In the genomic region with DNA sequence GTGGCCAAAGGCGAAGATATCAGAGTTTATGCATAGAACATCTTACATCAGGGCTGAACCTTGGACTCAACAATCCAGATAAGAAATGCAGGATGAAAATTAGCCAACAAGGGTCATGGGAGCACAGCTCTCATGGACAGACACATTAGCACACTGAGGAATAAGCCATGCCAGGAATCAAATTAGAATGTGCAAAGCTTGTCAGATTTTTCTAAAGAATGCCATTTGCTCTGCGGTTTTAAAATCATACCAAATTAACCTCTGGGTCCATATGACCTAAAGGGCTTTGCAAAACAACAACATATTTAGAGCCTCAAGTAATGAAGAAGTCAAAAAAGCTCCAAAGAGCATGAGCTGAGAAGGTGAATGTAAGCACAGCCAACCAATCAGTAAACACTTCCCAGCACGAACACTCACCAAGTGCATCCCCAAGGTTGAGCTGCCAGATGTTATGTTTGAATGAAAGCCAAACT, we compare ENCODE assay signal across 25 cellular contexts.
DNase-seq lines count a peak whose midpoint lies in the region; ATAC-seq and TF ChIP-seq lines count a peak whose summit lies in the region.
"Had no signal": no experiment of that assay in that cellular context is flagged by ENCODE, and none has a peak within 500 bp of the region (broad histone marks: within the 10 kb centered on the region; RNA-seq: fewer than 3 reads in every experiment).

No MANE protein-coding gene starts in this region.

- no peak for TF ChIP-seq POLR2A in heart left ventricle (IDR thresholded peaks at IDR 0.05)

- peak; percentile 42 to 57 (median 54) for ATAC-seq in heart left ventricle
- peak; percentile 89 for ATAC-seq in mucosa of descending colon
- ATAC-seq in HG03039 (IDR thresholded peaks at IDR 0.05; ENCODE audit: unreplicated experiment) = no peak
- ATAC-seq: gastrocnemius medialis had no signal

- WGBS in heart left ventricle, 4 donors = 41 to 62% (median 55%) methylated on average over 3 of the region's 3 CpGs

- no peak overlapping the region for H3K27ac ChIP-seq in heart left ventricle
- no peak overlapping the region for H3K27ac ChIP-seq in left ventricle myocardium inferior (replicated peaks)
- H3K27ac ChIP-seq: gastrocnemius medialis, parathyroid adenoma, SJCRH30, VCaP had no signal

- H3K9me3 ChIP-seq in heart left ventricle = no peaks in the 10 kb centered on the region
- H3K9me3 ChIP-seq in left ventricle myocardium inferior (replicated peaks) = no peaks in the 10 kb centered on the region
- H3K9me3 ChIP-seq in mucosa of descending colon = no peaks in the 10 kb centered on the region
- H3K9me3 ChIP-seq: gastrocnemius medialis, SJCRH30 had no signal

- peaks cover 0 to 13% (median 2%) of the 10 kb centered on the region in 12 donors for H3K4me1 ChIP-seq in heart left ventricle
- H3K4me1 ChIP-seq in left ventricle myocardium inferior = peaks cover 18% of the 10 kb centered on the region
- H3K4me1 ChIP-seq in mucosa of descending colon (ENCODE audit: low read depth) = peaks cover 2% of the 10 kb centered on the region
- H3K4me1 ChIP-seq: gastrocnemius medialis, parathyroid adenoma, SJCRH30 had no signal

- H3K27me3 ChIP-seq in heart left ventricle (no peaks in the 10 kb centered on the region), left ventricle myocardium inferior (ENCODE audit: low read depth) (no peaks in the 10 kb centered on the region)
- H3K27me3 ChIP-seq: gastrocnemius medialis, SJCRH30 had no signal

- H3K4me3 ChIP-seq in heart left ventricle (no peak overlapping the region), left ventricle myocardium inferior (no peak overlapping the region), mucosa of descending colon (no peak overlapping the region)
- H3K4me3 ChIP-seq: gastrocnemius medialis, lung, SJCRH30 had no signal

- intact Hi-C loops in heart left ventricle (cut with DNase I) (no loop called here), left ventricle myocardium inferior (cut with micrococcal nuclease) (no loop called here), mucosa of descending colon (cut with DNase I, micrococcal nuclease) (no loop called here)

- no peak for DNase-seq in heart left ventricle
- no peak for DNase-seq in left ventricle myocardium inferior
- peak; percentile 52 for DNase-seq in fibroblast of peridontal ligament (ENCODE audit: extremely low read depth)
- peak in 1 of 3 donors; percentile 23 for DNase-seq in mucosa of descending colon
- no peak for DNase-seq in EL
- no peak for DNase-seq in activated CD4-positive, alpha-beta T cell treated with anti-CD3 and anti-CD28 coated beads for 48 hours
- no peak for DNase-seq in putamen (ENCODE audit: low spot score)
- DNase-seq: activated CD4-positive, alpha-beta memory T cell treated with anti-CD3 and anti-CD28 coated beads for 36 hours; activated naive CD4-positive, alpha-beta T cell treated with anti-CD3 and anti-CD28 coated beads, Interleukin-2, amount 10 ng/mL, durations not matched to agents 7 days and 5 days; activated T-cell treated with anti-CD3 and anti-CD28 coated beads, Interleukin-2, amount 50 U/mL, for 1 hour; C1 segment of cervical spinal cord; cortex of kidney; gastrocnemius medialis; GDM1; H9; naive B cell; NCI-H1417; SJCRH30; stimulated activated CD4-positive, alpha-beta T cell treated with anti-CD3 and anti-CD28 coated beads, Interleukin-12 subunit alpha, Interleukin-12 subunit beta, amount 100 ng/mL, for 4 hours; substantia nigra; T-helper 2 cell had no signal

- no peak for TF ChIP-seq CTCF in heart left ventricle (IDR thresholded peaks at IDR 0.05)
- TF ChIP-seq CTCF in left ventricle myocardium inferior (IDR thresholded peaks at IDR 0.05; ENCODE audit: borderline replicate concordance) = no peak
- no peak for TF ChIP-seq CTCF in mucosa of descending colon (IDR thresholded peaks at IDR 0.05)

- H3K36me3 ChIP-seq in heart left ventricle = no peaks in the 10 kb centered on the region
- H3K36me3 ChIP-seq in left ventricle myocardium inferior = no peaks in the 10 kb centered on the region
- no peaks in the 10 kb centered on the region for H3K36me3 ChIP-seq in mucosa of descending colon (ENCODE audit: low read depth)
- H3K36me3 ChIP-seq: gastrocnemius medialis had no signal
